8 cellular contexts compared by ENCODE assay signal in the genomic region with DNA sequence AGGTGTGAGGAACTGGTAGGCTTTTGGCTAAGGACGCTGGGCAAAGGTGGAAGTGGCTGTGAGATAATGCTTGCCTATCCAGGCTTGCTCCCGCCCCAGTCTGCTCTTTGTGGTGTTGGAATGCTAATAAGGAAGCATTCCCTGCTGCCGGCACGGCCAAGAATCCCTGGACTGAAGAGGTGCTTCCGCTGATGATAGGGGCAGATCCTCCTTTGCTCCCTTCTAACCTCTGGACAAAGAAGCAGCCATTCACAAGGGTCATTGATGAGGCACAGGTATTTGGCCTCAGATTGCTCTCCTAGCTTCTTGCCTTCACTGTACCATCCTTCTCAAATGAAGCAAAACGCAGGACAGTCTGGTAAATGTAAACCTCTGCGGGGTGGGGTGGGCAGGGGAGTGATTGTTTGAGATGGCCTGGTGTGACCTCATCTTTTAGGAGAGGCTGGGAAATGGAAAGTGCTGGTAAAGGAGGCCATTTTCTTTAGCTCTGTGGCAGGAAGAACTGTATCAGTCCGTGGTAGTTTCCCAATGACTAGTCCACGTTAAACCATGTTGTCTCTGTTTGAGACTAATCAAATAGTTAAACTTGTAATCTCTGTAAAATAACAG. TPM values are rescaled to one million over a fixed set of nuclear protein-coding genes. Genes with fewer than 3 reads are reported as not detected.
DNase-seq lines count a peak whose midpoint lies in the region; ATAC-seq and TF ChIP-seq lines count a peak whose summit lies in the region.

No MANE protein-coding gene starts in this region.

- H3K27me3 ChIP-seq in Panc1 (ENCODE audit: control insufficient read depth, insufficient read depth, low read length): no peaks in the 10 kb centered on the region
- no peaks in the 10 kb centered on the region for H3K27me3 ChIP-seq in mesendoderm (ENCODE audit: insufficient read depth, low read length, poor library complexity)

- no peak overlapping the region for H2BK15ac ChIP-seq in mesendoderm (replicated peaks; ENCODE audit: low read depth)

- peaks cover 39% of the 10 kb centered on the region for H3K36me3 ChIP-seq in Panc1 (ENCODE audit: control insufficient read depth, insufficient read depth, low read length)
- peaks cover 14% of the 10 kb centered on the region for H3K36me3 ChIP-seq in mesendoderm (ENCODE audit: control insufficient read depth, insufficient read depth, low read length)

- no peak overlapping the region for H2BK120ac ChIP-seq in mesendoderm (ENCODE audit: low read depth, low read length)

- no TSS peak for BruUV-seq in Panc1 (replicated peaks; lab: Mats Ljungman, UMichigan)

- in situ Hi-C loops in Panc1 (cut with HindIII; ENCODE audit: low pct_unique_long_range_greater_than_20kb, low sequenced_read_pairs): no loop called here

- H3K27ac ChIP-seq in Panc1 (ENCODE audit: low read length): peak overlapping the region; percentile 94
- peak overlapping the region in 1 of 2 donors; percentile 19 for H3K27ac ChIP-seq in coronary artery
- peak overlapping the region; percentile 31 for H3K27ac ChIP-seq in mesendoderm (ENCODE audit: low read depth, low read length)

- TF ChIP-seq CTCF in Panc1 (IDR thresholded peaks at IDR 0.05): no peak
- TF ChIP-seq CTCF in coronary artery (IDR thresholded peaks at IDR 0.05): no peak

- peak overlapping the region; percentile 70 for H3K4me2 ChIP-seq in mesendoderm (ENCODE audit: low read length)

- H3K4me1 ChIP-seq in Panc1 (ENCODE audit: control insufficient read depth, insufficient read depth, low read length): peaks cover 10% of the 10 kb centered on the region
- H3K4me1 ChIP-seq in mesendoderm (ENCODE audit: control insufficient read depth, low read depth, low read length): peaks cover 5% of the 10 kb centered on the region

- H2BK5ac ChIP-seq in mesendoderm (ENCODE audit: low read length): peak overlapping the region; percentile 14

- H3K9me3 ChIP-seq in Panc1 (ENCODE audit: control insufficient read depth, insufficient read depth, low read depth, low read length): no peaks in the 10 kb centered on the region

- ATAC-seq in Panc1: peak; percentile 13
- ATAC-seq in HG03135 (IDR thresholded peaks at IDR 0.05; ENCODE audit: unreplicated experiment): no peak

- peaks cover 34% of the 10 kb centered on the region for H3K79me2 ChIP-seq in mesendoderm (ENCODE audit: control insufficient read depth, insufficient read depth, low read length)

- H3K23ac ChIP-seq in mesendoderm (ENCODE audit: low read length): no peak overlapping the region

- H3K9ac ChIP-seq in mesendoderm (ENCODE audit: low read length): peak overlapping the region; percentile 92

- CTCF ChIA-PET in Panc1 (lab: Charles Lee): interaction anchor here (0.6 kb wide), 1 partner anchor 9 kb away, joined by 3 read pairs; no protein-coding TSS in a partner anchor

- no peak overlapping the region for H4K5ac ChIP-seq in mesendoderm (ENCODE audit: low read length)

- POLR2A ChIA-PET in Panc1 (lab: Charles Lee): interaction anchor here (0.6 to 1.1 kb wide), 3 partner anchors 16 to 95 kb away, joined by 3 to 9 read pairs (median 3); partner anchors contain the start of gene RRP12

- WGBS in mesendoderm (ENCODE audit: extremely low coverage, insufficient coverage, low lambda C conversion rate): no CpG with 5 or more reads among the region's 9 CpGs

- intact Hi-C loops in Panc1 (cut with micrococcal nuclease; ENCODE audit: unreplicated experiment): no loop called here

- H3K4me3 ChIP-seq in Panc1 (ENCODE audit: low read depth in 2 of 2, low read length in 2 of 2) (peak overlapping the region; percentile 83), coronary artery (peak overlapping the region; percentile 97), mesendoderm (ENCODE audit: low read length) (peak overlapping the region; percentile 100)

- peaks cover 2% of the 10 kb centered on the region for H3K79me1 ChIP-seq in mesendoderm (ENCODE audit: low read length)

- H2AK5ac ChIP-seq in mesendoderm (ENCODE audit: low read length): peak overlapping the region; percentile 22

- no peak overlapping the region for H4K8ac ChIP-seq in mesendoderm (ENCODE audit: low read depth, low read length)

- DNase-seq in NCI-H82 (lab: John Stamatoyannopoulos, UW) (peak; percentile 39), NCI-H82 treated with DMSO at 0.1 percent for 48 hours (lab: John Stamatoyannopoulos, UW; ENCODE audit: unreplicated experiment) (no peak), Panc1 (ENCODE audit: low read depth, low spot score) (no peak), coronary artery (ENCODE audit: low spot score) (no peak), mesendoderm (peak; percentile 97), globus pallidus (ENCODE audit: low spot score) (no peak), NCI-H2081 (lab: John Stamatoyannopoulos, UW) (no peak)

- H3K4ac ChIP-seq in mesendoderm (ENCODE audit: low read depth, low read length): no peak overlapping the region

- H3K56ac ChIP-seq in mesendoderm (ENCODE audit: low read length): peak overlapping the region; percentile 94

- H3K18ac ChIP-seq in mesendoderm (ENCODE audit: low read length): peak overlapping the region; percentile 11

RNA-seq across cellular contexts. Expression of gene PGAM1, which starts 1.7 kb away (rescaled TPM):
- total RNA-seq in Panc1 (2021; ENCODE audit: unreplicated experiment): 726 TPM
- 865 TPM for polyA plus RNA-seq in Panc1 (2012; ENCODE audit: insufficient read length)
- polyA plus RNA-seq in mesendoderm (2013, experiment 1 of 2): 582 TPM
- polyA plus RNA-seq in mesendoderm (2013, experiment 2 of 2): 593 TPM

RNA-seq across cellular contexts. Expression of gene EXOSC1, which starts 18.1 kb away (rescaled TPM):
- total RNA-seq in Panc1 (2021; ENCODE audit: unreplicated experiment): 60.3 TPM
- 83.3 TPM for polyA plus RNA-seq in Panc1 (2012; ENCODE audit: insufficient read length)
- 87.4 TPM for polyA plus RNA-seq in mesendoderm (2013, experiment 1 of 2)
- polyA plus RNA-seq in mesendoderm (2013, experiment 2 of 2): 87.3 TPM

RNA-seq across cellular contexts. Expression of gene ZDHHC16, which starts 18.3 kb away (rescaled TPM):
- 64.5 TPM for total RNA-seq in Panc1 (2021; ENCODE audit: unreplicated experiment)
- polyA plus RNA-seq in Panc1 (2012; ENCODE audit: insufficient read length): 58.1 TPM
- 42.5 TPM for polyA plus RNA-seq in mesendoderm (2013, experiment 1 of 2)
- 41.6 TPM for polyA plus RNA-seq in mesendoderm (2013, experiment 2 of 2)

RNA-seq across cellular contexts. Expression of gene RRP12, which starts 26.5 kb away (rescaled TPM):
- 94.9 TPM for total RNA-seq in Panc1 (2021; ENCODE audit: unreplicated experiment)
- polyA plus RNA-seq in Panc1 (2012; ENCODE audit: insufficient read length): 49.8 TPM
- 27.8 TPM for polyA plus RNA-seq in mesendoderm (2013, experiment 1 of 2)
- 28.0 TPM for polyA plus RNA-seq in mesendoderm (2013, experiment 2 of 2)

Comparison
In these comparisons a context has a peak if more than half of its experiments do, and no peak if none do; other contexts are left out.
1. DNase-seq: peak in NCI-H82 (single experiment) and mesendoderm (single experiment); none in NCI-H82 treated with DMSO at 0.1 percent for 48 hours (single experiment), Panc1 (single experiment), coronary artery (single experiment), globus pallidus (single experiment) and NCI-H2081 (0 of 2).
2. Peak in every context shown above with its lines, with median percentiles within 50 percentile points of each other: H3K4me3 ChIP-seq.